Comparison of ENCODE assay signal across 8 cellular contexts in genomic region chr1:225318706-225319575, GRCh38.
A peak's percentile ranks its signal among the peaks of the same experiment; 100 is the strongest.
DNase-seq lines count a peak whose midpoint lies in the region; ATAC-seq, FAIRE-seq and TF ChIP-seq lines count a peak whose summit lies in the region.

No MANE protein-coding gene starts in this region.

- H3K9me3 Mint-ChIP-seq in effector memory CD8-positive, alpha-beta T cell, result no peaks in the 10 kb centered on the region

- no peaks in the 10 kb centered on the region for H3K79me1 ChIP-seq in mesendoderm (ENCODE audit: low read length)

- peaks cover 16 to 36% of the 10 kb centered on the region in 2 donors for H3K27me3 Mint-ChIP-seq in effector memory CD8-positive, alpha-beta T cell

- H2BK120ac ChIP-seq in mesendoderm (ENCODE audit: low read depth, low read length), result no peak overlapping the region

- no peak for TF ChIP-seq EP300 in Ishikawa (IDR thresholded peaks at IDR 0.05; ENCODE audit: borderline replicate concordance)

- WGBS in mesendoderm (ENCODE audit: extremely low coverage, insufficient coverage, low lambda C conversion rate), result 100% methylated on average over 1 of the region's 4 CpGs

- no peak overlapping the region for H3K27ac Mint-ChIP-seq in effector memory CD8-positive, alpha-beta T cell

- no peak overlapping the region for H4K5ac ChIP-seq in mesendoderm (ENCODE audit: low read length)

- no peak overlapping the region for H3K4me3 ChIP-seq in mesendoderm (ENCODE audit: low read length)

- H3K18ac ChIP-seq in mesendoderm (ENCODE audit: low read length), result no peak overlapping the region

- H3K4me3 Mint-ChIP-seq in effector memory CD8-positive, alpha-beta T cell, result no peak overlapping the region

- ATAC-seq in GM21786 (IDR thresholded peaks at IDR 0.05; ENCODE audit: unreplicated experiment), result peak; percentile 82
- peak; percentile 45 for ATAC-seq in effector memory CD8-positive, alpha-beta T cell (replicated peaks)

- peak; percentile 62 for DNase-seq in ELR (ENCODE audit: low read depth)
- peak; percentile 52 for DNase-seq in RCC 7860 (ENCODE audit: low spot score)
- peak in 1 of 3 experiments; percentile 8 for DNase-seq in effector memory CD8-positive, alpha-beta T cell
- peak; percentile 64 for DNase-seq in mesendoderm
- no peak for DNase-seq in NCI-H1930 (lab: John Stamatoyannopoulos, UW)

- no peak overlapping the region for H3K56ac ChIP-seq in mesendoderm (ENCODE audit: low read length)

- no peak overlapping the region for H3K4me2 ChIP-seq in mesendoderm (ENCODE audit: low read length)

- no peak overlapping the region for H2BK15ac ChIP-seq in mesendoderm (replicated peaks; ENCODE audit: low read depth)

- no peak overlapping the region for H3K4ac ChIP-seq in mesendoderm (ENCODE audit: low read depth, low read length)

- no peaks in the 10 kb centered on the region for H3K79me2 ChIP-seq in mesendoderm (ENCODE audit: control insufficient read depth, insufficient read depth, low read length)

- H3K23ac ChIP-seq in mesendoderm (ENCODE audit: low read length), result no peak overlapping the region

- H3K4me1 Mint-ChIP-seq in effector memory CD8-positive, alpha-beta T cell (ENCODE audit: low read depth in 2 of 2), result peaks cover 0 to 1% of the 10 kb centered on the region in 2 donors

- no peak overlapping the region for H3K27ac ChIP-seq in mesendoderm (ENCODE audit: low read depth, low read length)

- no peak overlapping the region for H2AK5ac ChIP-seq in mesendoderm (ENCODE audit: low read length)

- no peaks in the 10 kb centered on the region for H3K27me3 ChIP-seq in mesendoderm (ENCODE audit: insufficient read depth, low read length, poor library complexity)

- H3K36me3 ChIP-seq in mesendoderm (ENCODE audit: control insufficient read depth, insufficient read depth, low read length), result no peaks in the 10 kb centered on the region

- FAIRE-seq in A204.1 (lab: Jason Lieb, UNC) (peak; percentile 70), RCC 7860 (lab: Jason Lieb, UNC) (peak; percentile 74)

- TF ChIP-seq RAD21 in Ishikawa (IDR thresholded peaks at IDR 0.05; ENCODE audit: low read depth), result peak; percentile 71

- no peak overlapping the region for H2BK5ac ChIP-seq in mesendoderm (ENCODE audit: low read length)

- no peak overlapping the region for H3K9ac ChIP-seq in mesendoderm (ENCODE audit: low read length)

- no peak overlapping the region for H4K8ac ChIP-seq in mesendoderm (ENCODE audit: low read depth, low read length)

- no peaks in the 10 kb centered on the region for H3K36me3 Mint-ChIP-seq in effector memory CD8-positive, alpha-beta T cell (ENCODE audit: insufficient read depth)

- H3K4me1 ChIP-seq in mesendoderm (ENCODE audit: control insufficient read depth, low read depth, low read length), result no peaks in the 10 kb centered on the region

TF ChIP-seq in Ishikawa, 13 proteins besides CTCF, POLR2A, EP300 and RAD21:
- TF ChIP-seq FOXM1 (IDR thresholded peaks at IDR 0.05; ENCODE audit: borderline replicate concordance, low read depth), result no peak
- no peak for TF ChIP-seq USF1 (IDR thresholded peaks at IDR 0.05)
- no peak for TF ChIP-seq TCF12 (IDR thresholded peaks at IDR 0.05; ENCODE audit: low read depth)
- no peak for TF ChIP-seq CEBPB (IDR thresholded peaks at IDR 0.05)
- TF ChIP-seq ZBTB7A (IDR thresholded peaks at IDR 0.05; ENCODE audit: low read depth), result no peak
- TF ChIP-seq YY1 (IDR thresholded peaks at IDR 0.05; ENCODE audit: low read depth), result no peak
- TF ChIP-seq, protein P1, sequence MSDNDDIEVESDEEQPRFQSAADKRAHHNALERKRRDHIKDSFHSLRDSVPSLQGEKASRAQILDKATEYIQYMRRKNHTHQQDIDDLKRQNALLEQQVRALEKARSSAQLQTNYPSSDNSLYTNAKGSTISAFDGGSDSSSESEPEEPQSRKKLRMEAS (IDR thresholded peaks at IDR 0.05), result no peak
- TF ChIP-seq CREB1 (IDR thresholded peaks at IDR 0.05; ENCODE audit: low read depth), result no peak
- TF ChIP-seq TEAD4 (IDR thresholded peaks at IDR 0.05), result no peak

Comparison
In these comparisons a context has a peak if more than half of its experiments do, and no peak if none do; other contexts are left out.
1. DNase-seq: peak in ELR (single experiment), RCC 7860 (single experiment) and mesendoderm (single experiment); none in NCI-H1930 (0 of 2).